ENCODE assay signal across 8 cellular contexts in the genomic region with DNA sequence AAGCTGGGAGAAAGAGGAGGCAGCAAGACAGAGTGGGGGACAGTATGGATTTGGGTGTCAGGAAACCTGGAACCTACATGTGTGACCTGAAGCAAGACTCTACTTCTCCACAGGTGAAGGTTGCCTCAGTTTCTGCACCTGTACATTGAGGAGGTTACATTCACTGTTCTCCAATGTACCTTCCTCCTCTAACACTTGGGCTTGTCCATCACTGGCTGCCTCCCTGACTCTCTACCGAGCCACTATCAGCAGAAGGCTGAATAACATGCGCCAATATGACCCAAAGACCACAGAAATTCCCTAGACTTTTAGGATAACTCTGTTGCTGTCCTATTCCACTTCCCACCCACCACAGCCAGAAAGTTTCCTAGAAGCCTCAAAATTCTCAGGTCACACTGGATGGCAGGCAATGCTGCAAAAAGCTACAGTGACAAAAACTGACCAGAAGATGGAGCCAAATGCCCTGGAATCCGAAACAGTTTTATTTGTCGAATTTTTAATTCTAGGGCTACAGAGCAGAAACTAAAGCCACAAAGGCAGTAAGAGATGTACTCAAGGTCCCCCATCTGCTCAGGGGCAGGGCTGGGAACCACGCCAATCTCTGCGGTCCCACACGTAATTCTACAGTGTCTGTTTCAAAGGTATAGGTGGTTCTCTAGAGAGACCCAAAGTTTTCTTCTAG.
A peak's percentile ranks its signal among the peaks of the same experiment; 100 is the strongest.
DNase-seq lines count a peak whose midpoint lies in the region; ATAC-seq and TF ChIP-seq lines count a peak whose summit lies in the region.

No MANE protein-coding gene starts in this region.

- no peaks in the 10 kb centered on the region for H3K4me1 Mint-ChIP-seq in T-cell
- H3K4me1 Mint-ChIP-seq in naive thymus-derived CD4-positive, alpha-beta T cell: no peaks in the 10 kb centered on the region

- intact Hi-C loops in naive thymus-derived CD4-positive, alpha-beta T cell (cut with micrococcal nuclease): loop anchor here (1.0 to 10.0 kb wide), 8 partner anchors 98 to 671 kb away; no protein-coding TSS in a partner anchor

- no peak overlapping the region for H3K27ac ChIP-seq in naive thymus-derived CD4-positive, alpha-beta T cell (ENCODE audit: low read depth, low read length)

- no peaks in the 10 kb centered on the region for H3K36me3 ChIP-seq in naive thymus-derived CD4-positive, alpha-beta T cell (ENCODE audit: control insufficient read depth in 2 of 3, insufficient read depth in 3 of 3, low read length in 3 of 3)

- no peak for TF ChIP-seq EP300 in Ishikawa (IDR thresholded peaks at IDR 0.05; ENCODE audit: borderline replicate concordance)

- DNase-seq in NCI-H526 (lab: John Stamatoyannopoulos, UW) (peak; percentile 4 to 55), NCI-H526 treated with DMSO at 0.1 percent for 48 hours (lab: John Stamatoyannopoulos, UW) (no peak), T-cell (peak in 12 of 34 experiments; percentile 1 to 29 (median 13)), omental fat pad (ENCODE audit: low spot score) (no peak)
- DNase-seq in naive thymus-derived CD4-positive, alpha-beta T cell: peak in 5 of 9 donors; percentile 29 to 49 (median 33)

- no peaks in the 10 kb centered on the region for H3K4me1 ChIP-seq in naive thymus-derived CD4-positive, alpha-beta T cell (ENCODE audit: control insufficient read depth in 2 of 2, insufficient read depth in 2 of 2, low read length in 2 of 2)

- no peaks in the 10 kb centered on the region for H3K9me3 ChIP-seq in naive thymus-derived CD4-positive, alpha-beta T cell (ENCODE audit: control insufficient read depth in 2 of 3, low read length in 3 of 3)

- H3K27ac Mint-ChIP-seq in T-cell: no peak overlapping the region
- H3K27ac Mint-ChIP-seq in naive thymus-derived CD4-positive, alpha-beta T cell: no peak overlapping the region

- peak in 1 of 3 donors; percentile 32 for TF ChIP-seq CTCF in omental fat pad (IDR thresholded peaks at IDR 0.05)

- H3K27me3 ChIP-seq in naive thymus-derived CD4-positive, alpha-beta T cell (ENCODE audit: control insufficient read depth in 2 of 2, insufficient read depth in 2 of 2, low read length in 2 of 2): no peaks in the 10 kb centered on the region

- no peak overlapping the region for H3K4me3 Mint-ChIP-seq in T-cell
- no peak overlapping the region for H3K4me3 Mint-ChIP-seq in naive thymus-derived CD4-positive, alpha-beta T cell

- POLR2A ChIA-PET in T-cell (lab: Charles Lee): interaction anchor here in 1 of 2 donors (0.6 kb wide), 2 partner anchors 162 to 432 kb away, joined by 3 read pairs; no protein-coding TSS in a partner anchor
- POLR2A ChIA-PET in naive thymus-derived CD4-positive, alpha-beta T cell (lab: Charles Lee): no interaction called here

- no peaks in the 10 kb centered on the region for H3K36me3 Mint-ChIP-seq in T-cell
- H3K36me3 Mint-ChIP-seq in naive thymus-derived CD4-positive, alpha-beta T cell: no peaks in the 10 kb centered on the region

- ATAC-seq in GM19395 (IDR thresholded peaks at IDR 0.05; ENCODE audit: unreplicated experiment) (peak; percentile 81), T-cell (replicated peaks in 1 of 4) (peak in 3 of 4 experiments; percentile 23 to 52 (median 33)), esophagus mucosa (peak; percentile 49), omental fat pad (ENCODE audit: low FRiP score) (no peak)
- ATAC-seq in naive thymus-derived CD4-positive, alpha-beta T cell: peak; percentile 47

- TF ChIP-seq RAD21 in Ishikawa (IDR thresholded peaks at IDR 0.05; ENCODE audit: low read depth): peak; percentile 82

- H3K27me3 Mint-ChIP-seq in T-cell: peaks cover 15 to 16% of the 10 kb centered on the region in 2 donors
- H3K27me3 Mint-ChIP-seq in naive thymus-derived CD4-positive, alpha-beta T cell: peaks cover 3 to 21% (median 11%) of the 10 kb centered on the region in 5 donors

- H3K9me3 Mint-ChIP-seq in T-cell: no peaks in the 10 kb centered on the region
- H3K9me3 Mint-ChIP-seq in naive thymus-derived CD4-positive, alpha-beta T cell: no peaks in the 10 kb centered on the region

- H3K4me3 ChIP-seq in naive thymus-derived CD4-positive, alpha-beta T cell (ENCODE audit: low read length): no peak overlapping the region

- CTCF ChIA-PET in T-cell (lab: Charles Lee): interaction anchor here (1.0 to 2.1 kb wide), 9 partner anchors 9 to 666 kb away, joined by 3 to 9 read pairs (median 3); no protein-coding TSS in a partner anchor
- CTCF ChIA-PET in naive thymus-derived CD4-positive, alpha-beta T cell (lab: Charles Lee): interaction anchor here (0.5 to 2.7 kb wide), 5 partner anchors 200 to 666 kb away, joined by 3 to 12 read pairs (median 4); no protein-coding TSS in a partner anchor

TF ChIP-seq in Ishikawa, 13 proteins besides CTCF, POLR2A, EP300 and RAD21:
- TF ChIP-seq TEAD4 (IDR thresholded peaks at IDR 0.05): 0 out of 2 replicates have a peak, but pooled peaks have one; percentile 14
- TF ChIP-seq, protein P1, sequence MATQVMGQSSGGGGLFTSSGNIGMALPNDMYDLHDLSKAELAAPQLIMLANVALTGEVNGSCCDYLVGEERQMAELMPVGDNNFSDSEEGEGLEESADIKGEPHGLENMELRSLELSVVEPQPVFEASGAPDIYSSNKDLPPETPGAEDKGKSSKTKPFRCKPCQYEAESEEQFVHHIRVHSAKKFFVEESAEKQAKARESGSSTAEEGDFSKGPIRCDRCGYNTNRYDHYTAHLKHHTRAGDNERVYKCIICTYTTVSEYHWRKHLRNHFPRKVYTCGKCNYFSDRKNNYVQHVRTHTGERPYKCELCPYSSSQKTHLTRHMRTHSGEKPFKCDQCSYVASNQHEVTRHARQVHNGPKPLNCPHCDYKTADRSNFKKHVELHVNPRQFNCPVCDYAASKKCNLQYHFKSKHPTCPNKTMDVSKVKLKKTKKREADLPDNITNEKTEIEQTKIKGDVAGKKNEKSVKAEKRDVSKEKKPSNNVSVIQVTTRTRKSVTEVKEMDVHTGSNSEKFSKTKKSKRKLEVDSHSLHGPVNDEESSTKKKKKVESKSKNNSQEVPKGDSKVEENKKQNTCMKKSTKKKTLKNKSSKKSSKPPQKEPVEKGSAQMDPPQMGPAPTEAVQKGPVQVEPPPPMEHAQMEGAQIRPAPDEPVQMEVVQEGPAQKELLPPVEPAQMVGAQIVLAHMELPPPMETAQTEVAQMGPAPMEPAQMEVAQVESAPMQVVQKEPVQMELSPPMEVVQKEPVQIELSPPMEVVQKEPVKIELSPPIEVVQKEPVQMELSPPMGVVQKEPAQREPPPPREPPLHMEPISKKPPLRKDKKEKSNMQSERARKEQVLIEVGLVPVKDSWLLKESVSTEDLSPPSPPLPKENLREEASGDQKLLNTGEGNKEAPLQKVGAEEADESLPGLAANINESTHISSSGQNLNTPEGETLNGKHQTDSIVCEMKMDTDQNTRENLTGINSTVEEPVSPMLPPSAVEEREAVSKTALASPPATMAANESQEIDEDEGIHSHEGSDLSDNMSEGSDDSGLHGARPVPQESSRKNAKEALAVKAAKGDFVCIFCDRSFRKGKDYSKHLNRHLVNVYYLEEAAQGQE (IDR thresholded peaks at IDR 0.05; ENCODE audit: low read depth): no peak

Comparison
In these comparisons a context has a peak if more than half of its experiments do, and no peak if none do; other contexts are left out.
1. DNase-seq: peak in NCI-H526 (2 of 2) and naive thymus-derived CD4-positive, alpha-beta T cell (5 of 9); none in NCI-H526 treated with DMSO at 0.1 percent for 48 hours (single experiment) and omental fat pad (single experiment).